In genomic region chr17:79473836-79474204, GRCh38 we compare ENCODE assay signal across 20 cellular contexts.
A peak's percentile ranks its signal among the peaks of the same experiment; 100 is the strongest.
DNase-seq lines count a peak whose midpoint lies in the region; ATAC-seq, FAIRE-seq and TF ChIP-seq lines count a peak whose summit lies in the region.
"Had no signal": no experiment of that assay in that cellular context is flagged by ENCODE, and none has a peak within 500 bp of the region (broad histone marks: within the 10 kb centered on the region; RNA-seq: fewer than 3 reads in every experiment).

No MANE protein-coding gene starts in this region.

- H3K79me2 ChIP-seq in HepG2 (ENCODE audit: insufficient read depth, low read length) (no peaks in the 10 kb centered on the region), K562 (ENCODE audit: control insufficient read depth, insufficient read depth, low read length) (no peaks in the 10 kb centered on the region), hepatocyte (no peaks in the 10 kb centered on the region)

- FAIRE-seq in HepG2 (lab: Jason Lieb, UNC) (no peak), K562 (lab: Jason Lieb, UNC) (no peak)
- FAIRE-seq: GM19239 had no signal

- peaks cover 22% of the 10 kb centered on the region for H3K27me3 Mint-ChIP-seq in activated naive CD8-positive, alpha-beta T cell treated with anti-CD3 and anti-CD28 coated beads, Interleukin-2, amount 50 U/mL, for 24 hours

- H3K4me2 ChIP-seq in HepG2 (ENCODE audit: low read depth, low read length) (no peak overlapping the region), K562 (ENCODE audit: insufficient read depth, low read length) (peak overlapping the region; percentile 69), hepatocyte (no peak overlapping the region)
- H3K4me2 ChIP-seq: BLaER1 had no signal

- H3K4me3 ChIP-seq in HepG2 (replicated peaks in 1 of 3; ENCODE audit: insufficient read depth in 1 of 3, low read depth in 2 of 3, low read length in 3 of 3) (no peak overlapping the region), right lobe of liver (no peak overlapping the region), K562 (no peak overlapping the region), hepatocyte (no peak overlapping the region)
- H3K4me3 ChIP-seq: BLaER1, GM23248, HAP-1 had no signal

- H3K27me3 ChIP-seq in HepG2 (ENCODE audit: control insufficient read depth in 1 of 2, insufficient read depth in 2 of 2, low read length in 2 of 2) (peaks cover 16 to 74% of the 10 kb centered on the region in 2 experiments), right lobe of liver (no peaks in the 10 kb centered on the region), K562 (ENCODE audit: control insufficient read depth in 2 of 2, insufficient read depth in 2 of 2, low read length in 2 of 2) (peaks cover 10 to 45% of the 10 kb centered on the region in 2 experiments; a peak in 4 of 5 replicates), hepatocyte (peaks cover 6% of the 10 kb centered on the region)
- H3K27me3 ChIP-seq: BLaER1 had no signal

- H3K9ac ChIP-seq in HepG2 (ENCODE audit: insufficient read depth, low read depth, low read length) (no peak overlapping the region), K562 (ENCODE audit: insufficient read depth in 1 of 2, low read depth in 2 of 2, low read length in 2 of 2) (peak overlapping the region in 1 of 2 experiments; percentile 19; a peak in 1 of 4 replicates)
- H3K9ac ChIP-seq: BLaER1, GM23248 had no signal

- no peak overlapping the region for H3K27ac Mint-ChIP-seq in activated naive CD8-positive, alpha-beta T cell treated with anti-CD3 and anti-CD28 coated beads, Interleukin-2, amount 50 U/mL, for 24 hours
- H3K27ac Mint-ChIP-seq: CD14-positive monocyte; CD4-positive, alpha-beta memory T cell had no signal

- H3K4me1 Mint-ChIP-seq in activated naive CD8-positive, alpha-beta T cell treated with anti-CD3 and anti-CD28 coated beads, Interleukin-2, amount 50 U/mL, for 24 hours = no peaks in the 10 kb centered on the region
- H3K4me1 Mint-ChIP-seq: CD14-positive monocyte had no signal

- in situ Hi-C loops in HepG2 (cut with HindIII; ENCODE audit: extremely low pct_ligation_motif_present, low pct_unique_long_range_greater_than_20kb) = no loop called here
- in situ Hi-C loops in K562 (cut with MboI) = no loop called here

- intact Hi-C loops in HepG2 (cut with micrococcal nuclease; ENCODE audit: unreplicated experiment) (no loop called here), right lobe of liver (cut with DNase I) (no loop called here), K562 (cut with micrococcal nuclease) (no loop called here)

- TF ChIP-seq EP300 in HepG2 (IDR thresholded peaks at IDR 0.05; ENCODE audit: low read depth in 2 of 2, low read length in 2 of 2) = no peak
- TF ChIP-seq EP300 in HepG2 (CRISPR knock-in tag; IDR thresholded peaks at IDR 0.05; ENCODE audit: borderline replicate concordance) = no peak
- no peak for TF ChIP-seq EP300 in K562 (IDR thresholded peaks at IDR 0.05; ENCODE audit: low read length)

- no peaks in the 10 kb centered on the region for H3K4me1 ChIP-seq in HepG2 (ENCODE audit: insufficient read depth, low read length)
- no peaks in the 10 kb centered on the region for H3K4me1 ChIP-seq in right lobe of liver
- peaks cover 14 to 25% of the 10 kb centered on the region in 2 experiments; a peak in 3 of 5 replicates for H3K4me1 ChIP-seq in K562 (replicated peaks in 1 of 2; ENCODE audit: control insufficient read depth in 2 of 2, insufficient read depth in 2 of 2, low read length in 2 of 2)
- H3K4me1 ChIP-seq in hepatocyte (ENCODE audit: insufficient read depth) = no peaks in the 10 kb centered on the region
- H3K4me1 ChIP-seq: HAP-1 had no signal

- no peaks in the 10 kb centered on the region for H3K9me1 ChIP-seq in K562 (ENCODE audit: control insufficient read depth, insufficient read depth, low read length)

- TF ChIP-seq RAD21 in HepG2 (CRISPR knock-in tag; IDR thresholded peaks at IDR 0.05) = no peak
- TF ChIP-seq RAD21 in K562 (CRISPR knock-in tag; conservative IDR thresholded peaks at IDR 0.05 in 1 of 2, IDR thresholded peaks at IDR 0.05 in 1 of 2) = no peak

- no peak for DNase-seq in HepG2 (ENCODE audit: low spot score)
- no peak for DNase-seq in right lobe of liver
- no peak for DNase-seq in K562 (ENCODE audit: extremely low read depth in 1 of 4, low spot score in 3 of 4)
- DNase-seq in hepatocyte (ENCODE audit: low spot score) = no peak
- no peak for DNase-seq in activated naive CD8-positive, alpha-beta T cell treated with anti-CD3 and anti-CD28 coated beads, Interleukin-2, amount 50 U/mL, for 24 hours
- DNase-seq: Calu3; CD4-positive, alpha-beta memory T cell; DMS79 treated with DMSO at 0.1 percent for 48 hours; GF-D8; GM23248; IMR-90 had no signal

- POLR2A ChIA-PET in HepG2 (lab: Yijun Ruan, JAX) (no interaction called here), K562 (lab: Yijun Ruan, JAX) (interaction anchor here (0.6 to 1.4 kb wide), 8 partner anchors 9 to 1260 kb away, joined by 3 to 8 read pairs (median 3); no protein-coding TSS in a partner anchor)

- TF ChIP-seq POLR2A in HepG2 (IDR thresholded peaks at IDR 0.05; ENCODE audit: insufficient read depth in 1 of 2, low read depth in 2 of 2, low read length in 2 of 2) (no peak), right lobe of liver (IDR thresholded peaks at IDR 0.05) (no peak), K562 (conservative IDR thresholded peaks at IDR 0.05) (no peak)

- no peaks in the 10 kb centered on the region for H3K9me3 Mint-ChIP-seq in activated naive CD8-positive, alpha-beta T cell treated with anti-CD3 and anti-CD28 coated beads, Interleukin-2, amount 50 U/mL, for 24 hours
- H3K9me3 Mint-ChIP-seq: CD14-positive monocyte; CD4-positive, alpha-beta memory T cell had no signal

- ATAC-seq in HepG2 = no peak
- ATAC-seq in right lobe of liver = no peak
- ATAC-seq in K562 = no peak
- no peak for ATAC-seq in GM21717 (IDR thresholded peaks at IDR 0.05; ENCODE audit: unreplicated experiment)
- ATAC-seq in HG02642 (IDR thresholded peaks at IDR 0.05; ENCODE audit: poor library complexity, unreplicated experiment) = no peak
- no peak for ATAC-seq in activated naive CD8-positive, alpha-beta T cell treated with anti-CD3 and anti-CD28 coated beads, Interleukin-2, amount 50 U/mL, for 24 hours

- no peak overlapping the region for H3K27ac ChIP-seq in HepG2 (ENCODE audit: extremely low read length, insufficient read depth, low read length)
- no peak overlapping the region for H3K27ac ChIP-seq in right lobe of liver
- peak overlapping the region; percentile 69; the same call in 2 of the 3 replicates for H3K27ac ChIP-seq in K562 (ENCODE audit: extremely low read depth, low read depth, low read length)
- H3K27ac ChIP-seq in hepatocyte = peak overlapping the region; percentile 44
- peak overlapping the region; percentile 33 for H3K27ac ChIP-seq in temporal lobe (ENCODE audit: low read depth, low read length)
- H3K27ac ChIP-seq: 22Rv1, BLaER1, GM23248, HL-60 had no signal

- no peaks in the 10 kb centered on the region for H3K9me3 ChIP-seq in HepG2 (ENCODE audit: low read length)
- no peaks in the 10 kb centered on the region for H3K9me3 ChIP-seq in right lobe of liver
- no peaks in the 10 kb centered on the region for H3K9me3 ChIP-seq in K562 (replicated peaks; ENCODE audit: control insufficient read depth, insufficient read depth, low read depth, low read length)
- no peaks in the 10 kb centered on the region for H3K9me3 ChIP-seq in hepatocyte (ENCODE audit: low read depth)
- H3K9me3 ChIP-seq: BLaER1, HAP-1 had no signal

- TF ChIP-seq CTCF in HepG2 (CRISPR knock-in tag; IDR thresholded peaks at IDR 0.05) (no peak), right lobe of liver (IDR thresholded peaks at IDR 0.05) (no peak), K562 (IDR thresholded peaks at IDR 0.05 in 2 of 3, conservative IDR thresholded peaks at IDR 0.05 in 1 of 3; ENCODE audit: insufficient read depth in 2 of 3, low read depth in 1 of 3, low read length in 3 of 3) (no peak), hepatocyte (IDR thresholded peaks at IDR 0.05; ENCODE audit: poor library complexity) (no peak)

- no peaks in the 10 kb centered on the region for H3K36me3 ChIP-seq in HepG2 (replicated peaks in 1 of 2; ENCODE audit: control insufficient read depth in 1 of 2, insufficient read depth in 2 of 2, low read length in 2 of 2)
- H3K36me3 ChIP-seq in right lobe of liver = no peaks in the 10 kb centered on the region
- no peaks in the 10 kb centered on the region for H3K36me3 ChIP-seq in K562 (ENCODE audit: control insufficient read depth, insufficient read depth, low read length)
- no peaks in the 10 kb centered on the region for H3K36me3 ChIP-seq in hepatocyte (replicated peaks; ENCODE audit: insufficient read depth, low read depth)
- H3K36me3 ChIP-seq: BLaER1, HAP-1 had no signal

- H2AFZ ChIP-seq in HepG2 (ENCODE audit: low read length) (no peak overlapping the region), K562 (ENCODE audit: low read depth, low read length) (peak overlapping the region; percentile 43), hepatocyte (no peak overlapping the region)
- H2AFZ ChIP-seq: GM23248 had no signal

- H3K9me2 ChIP-seq in hepatocyte (replicated peaks; ENCODE audit: insufficient read depth) = no peaks in the 10 kb centered on the region

- 2% methylated on average over 8 of the region's 8 CpGs for WGBS in HepG2 (ENCODE audit: low lambda C conversion rate)
- 40% methylated on average over 8 of the region's 8 CpGs for WGBS in right lobe of liver (ENCODE audit: insufficient coverage, low coverage, low lambda C conversion rate, missing lambda C conversion rate)
- 3% methylated on average over 8 of the region's 8 CpGs for WGBS in K562 (ENCODE audit: insufficient coverage, low coverage, missing lambda C conversion rate)
- whole genome bisulfite sequencing in hepatocyte (ENCODE audit: low lambda C conversion rate, missing lambda C conversion rate) = 81% methylated on average over 8 of the region's 8 CpGs

- H3K36me3 Mint-ChIP-seq in activated naive CD8-positive, alpha-beta T cell treated with anti-CD3 and anti-CD28 coated beads, Interleukin-2, amount 50 U/mL, for 24 hours (ENCODE audit: low read depth) = no peaks in the 10 kb centered on the region
- H3K36me3 Mint-ChIP-seq: CD14-positive monocyte; CD4-positive, alpha-beta memory T cell had no signal

- no peak overlapping the region for H3K4me3 Mint-ChIP-seq in activated naive CD8-positive, alpha-beta T cell treated with anti-CD3 and anti-CD28 coated beads, Interleukin-2, amount 50 U/mL, for 24 hours
- H3K4me3 Mint-ChIP-seq: CD14-positive monocyte; CD4-positive, alpha-beta memory T cell had no signal

- no peaks in the 10 kb centered on the region for H4K20me1 ChIP-seq in HepG2 (ENCODE audit: insufficient read depth, low read length)
- H4K20me1 ChIP-seq in K562 (replicated peaks; ENCODE audit: control insufficient read depth, insufficient read depth, low read length) = 0 out of 2 replicates have a peak, but pooled peaks cover 5% of the 10 kb centered on the region
- H4K20me1 ChIP-seq in hepatocyte (ENCODE audit: insufficient read depth, poor library complexity, severe bottlenecking) = no peaks in the 10 kb centered on the region
- H4K20me1 ChIP-seq: BLaER1 had no signal

- BruUV-seq in HepG2 (replicated peaks; lab: Mats Ljungman, UMichigan) (no TSS peak), K562 (replicated peaks; lab: Mats Ljungman, UMichigan) (no TSS peak)

- CTCF ChIA-PET in HepG2 (lab: Yijun Ruan, JAX; ENCODE audit: low intra/inter-chr PET ratio, low total read pairs) = no interaction called here
- CTCF ChIA-PET in K562 (lab: Yijun Ruan, JAX; ENCODE audit: low intra/inter-chr PET ratio) = no interaction called here

TF ChIP-seq in HepG2, 621 proteins besides CTCF, POLR2A, EP300 and RAD21 (continues in another document):
- no peak for TF ChIP-seq MXI1 (IDR thresholded peaks at IDR 0.05; ENCODE audit: borderline replicate concordance, low read depth, low read length)

TF ChIP-seq in K562, 482 proteins besides CTCF, POLR2A, EP300 and RAD21 (continues in another document):
- TF ChIP-seq ATF7 (IDR thresholded peaks at IDR 0.05) = no peak

Comparison
In these comparisons a context has a peak if more than half of its experiments do, and no peak if none do; other contexts are left out.
1. H3K27ac ChIP-seq: peak in K562 (single experiment), hepatocyte (single experiment) and temporal lobe (single experiment); none in HepG2 (single experiment) and right lobe of liver (0 of 3).
2. Of the 241 proteins assayed by ChIP-seq in both HepG2 and K562: peak only in HepG2: EZH2; only in K562: ARHGAP35; in both: none; in neither: 238; mixed calls (peak in some experiments, not most) for 1.